Comparison of ENCODE assay signal across 21 cellular contexts in genomic region chr2:1609040-1609439, GRCh38.
"Had no signal": no experiment of that assay in that cellular context is flagged by ENCODE, and none has a peak within 500 bp of the region (broad histone marks: within the 10 kb centered on the region; RNA-seq: fewer than 3 reads in every experiment).

No MANE protein-coding gene starts in this region.

- H2AFZ ChIP-seq: hepatocyte had no signal

- H3K27me3 ChIP-seq: esophagus muscularis mucosa, ovary, right atrium auricular region, upper lobe of right lung had no signal

- H3K4me3 ChIP-seq: coronary artery, esophagus muscularis mucosa, hepatocyte, left ventricle myocardium inferior, ovary, prostate gland, right atrium auricular region, thoracic aorta, upper lobe of right lung had no signal

- FAIRE-seq: bronchial epithelial cell, frontal cortex had no signal

- H3K79me2 ChIP-seq: hepatocyte had no signal

- H3K36me3 ChIP-seq: esophagus muscularis mucosa, left ventricle myocardium inferior, ovary, prostate gland, right atrium auricular region, thoracic aorta, upper lobe of right lung had no signal

- DNase-seq: activated CD4-positive, alpha-beta T cell treated with anti-CD3 and anti-CD28 coated beads for 4 hours; activated CD4-positive, alpha-beta T cell treated with anti-CD3 and anti-CD28 coated beads, Interleukin-2, amount 50 U/mL, for 48 hours; activated CD4-positive, CD25-positive, alpha-beta regulatory T cell; activated CD8-positive, alpha-beta memory T cell treated with anti-CD3 and anti-CD28 coated beads, Interleukin-2, amount 50 U/mL, for 48 hours; activated naive CD4-positive, alpha-beta T cell; activated T-cell treated with anti-CD3 and anti-CD28 coated beads, Interleukin-2, amount 50 U/mL, for 4 hours; glutamatergic neuron; left ventricle myocardium inferior; natural killer cell; ovary; stimulated activated CD4-positive, alpha-beta T cell treated with anti-CD3 and anti-CD28 coated beads, Interleukin-4, amount 100 ng/mL, for 24 hours; stimulated activated naive CD4-positive, alpha-beta T cell treated with Interleukin-2 at 50 U/mL for 16 hours; upper lobe of right lung had no signal

- H3K4me1 ChIP-seq: prostate gland had no signal

- ATAC-seq: activated T-cell treated with anti-CD3 and anti-CD28 coated beads, Interleukin-2, amount 50 U/mL, for 4 hours; natural killer cell; upper lobe of right lung had no signal

- H3K4me2 ChIP-seq: hepatocyte had no signal

- H3K9me3 ChIP-seq: esophagus muscularis mucosa, left ventricle myocardium inferior, ovary, prostate gland, right atrium auricular region, thoracic aorta, upper lobe of right lung had no signal

- H3K27ac ChIP-seq: coronary artery, esophagus muscularis mucosa, hepatocyte, left ventricle myocardium inferior, ovary, prostate gland, right atrium auricular region, thoracic aorta, upper lobe of right lung had no signal
